Comparison of ENCODE assay signal across 15 cellular contexts in genomic region chr9:89926691-89927220, GRCh38.
"Had no signal": no experiment of that assay in that cellular context is flagged by ENCODE, and none has a peak within 500 bp of the region (broad histone marks: within the 10 kb centered on the region; RNA-seq: fewer than 3 reads in every experiment).

No MANE protein-coding gene starts in this region.

- H3K4me2 ChIP-seq: SK-N-SH had no signal

- H3K27ac ChIP-seq: colonic mucosa, spleen had no signal

- H3K9ac ChIP-seq: SK-N-SH had no signal

- H3K9me2 ChIP-seq: SK-N-SH had no signal

- H3K4me3 ChIP-seq: colonic mucosa, sigmoid colon, spleen had no signal

- DNase-seq: activated CD4-positive, alpha-beta T cell treated with anti-CD3 and anti-CD28 coated beads for 1 hour; activated CD4-positive, alpha-beta T cell treated with anti-CD3 and anti-CD28 coated beads, Interleukin-2, amount 50 U/mL, for 48 hours; activated gamma-delta T cell; activated naive CD8-positive, alpha-beta T cell treated with anti-CD3 and anti-CD28 coated beads for 36 hours; activated T-cell treated with anti-CD3 and anti-CD28 coated beads, Interleukin-2, amount 50 U/mL, for 72 hours; central memory CD4-positive, alpha-beta T cell; colonic mucosa; hypothalamus; midbrain; naive B cell; sigmoid colon; SK-N-SH; spleen; T-cell; T1000 had no signal

- H3K9me3 ChIP-seq: colonic mucosa, sigmoid colon, SK-N-SH, spleen had no signal

- H3K36me3 ChIP-seq: colonic mucosa, sigmoid colon, spleen had no signal

- H3K4me1 ChIP-seq: colonic mucosa had no signal

- H3K27me3 ChIP-seq: colonic mucosa, sigmoid colon had no signal
